8 cellular contexts compared by ENCODE assay signal in the genomic region with DNA sequence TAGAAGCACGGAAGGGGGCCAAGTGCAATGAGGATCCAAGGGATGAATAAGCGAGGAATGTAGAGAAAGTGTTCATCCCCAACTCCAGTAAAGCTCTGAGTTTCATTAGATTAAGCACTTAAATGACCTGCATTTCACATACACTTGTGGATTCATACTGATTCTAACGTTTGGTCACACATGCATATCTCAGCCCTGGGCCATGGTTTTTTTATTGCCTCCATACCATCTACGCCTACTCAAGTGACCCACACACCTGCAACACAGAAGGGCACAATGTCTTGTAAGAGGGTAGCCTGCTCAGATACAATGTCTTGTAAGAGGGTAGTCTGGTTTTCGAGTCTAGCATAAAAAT. TPM values are rescaled to one million over a fixed set of nuclear protein-coding genes. Genes with fewer than 3 reads are reported as not detected.
DNase-seq lines count a peak whose midpoint lies in the region; ATAC-seq, FAIRE-seq and TF ChIP-seq lines count a peak whose summit lies in the region.

No MANE protein-coding gene starts in this region.

- H3K79me2 ChIP-seq in MM.1S (ENCODE audit: low read length) (peaks cover 46% of the 10 kb centered on the region), endothelial cell of umbilical vein (ENCODE audit: control insufficient read depth, insufficient read depth, low read length) (peaks cover 38% of the 10 kb centered on the region)

- H3K4me3 ChIP-seq in MM.1S (ENCODE audit: low read length) (peak overlapping the region; percentile 86), endothelial cell of umbilical vein (replicated peaks in 1 of 3; ENCODE audit: insufficient read depth in 1 of 3, low read depth in 1 of 3, low read length in 3 of 3) (peak overlapping the region; percentile 70 to 95 (median 92)), ovary (peak overlapping the region; percentile 97)

- no peak for TF ChIP-seq CTCF in CD4-positive, alpha-beta T cell (IDR thresholded peaks at IDR 0.05)
- no peak for TF ChIP-seq CTCF in MM.1S (IDR thresholded peaks at IDR 0.05; ENCODE audit: low read length)
- TF ChIP-seq CTCF in endothelial cell of umbilical vein (IDR thresholded peaks at IDR 0.05; ENCODE audit: extremely low read depth in 1 of 2, insufficient read depth in 1 of 2, low read depth in 1 of 2, low read length in 2 of 2), result no peak
- TF ChIP-seq CTCF in ovary (IDR thresholded peaks at IDR 0.05), result no peak

- H2AFZ ChIP-seq in MM.1S (ENCODE audit: low read length), result peak overlapping the region; percentile 76
- peak overlapping the region; percentile 95 for H2AFZ ChIP-seq in endothelial cell of umbilical vein (ENCODE audit: low read depth, low read length)

- POLR2A ChIA-PET in CD4-positive, alpha-beta T cell (lab: Charles Lee), result interaction anchor here (0.9 to 3.5 kb wide), 9 partner anchors 30 to 99 kb away, joined by 4 to 46 read pairs (median 12); partner anchors contain the start of genes MAL, ZNF2 and ZNF514
- POLR2A ChIA-PET in endothelial cell of umbilical vein (lab: Charles Lee), result interaction anchor here (1.3 to 3.0 kb wide), 2 partner anchors 37 to 43 kb away, joined by 5 to 14 read pairs; partner anchors contain the start of genes ZNF2 and ZNF514

- H3K36me3 Mint-ChIP-seq in CD4-positive, alpha-beta T cell (ENCODE audit: low read depth), result peaks cover 28% of the 10 kb centered on the region

- no peaks in the 10 kb centered on the region for H3K27me3 Mint-ChIP-seq in CD4-positive, alpha-beta T cell

- H3K9me3 ChIP-seq in CD4-positive, alpha-beta T cell (ENCODE audit: control insufficient read depth, low read length), result no peaks in the 10 kb centered on the region
- no peaks in the 10 kb centered on the region for H3K9me3 ChIP-seq in MM.1S (replicated peaks; ENCODE audit: insufficient read depth, low read length)
- H3K9me3 ChIP-seq in endothelial cell of umbilical vein (replicated peaks; ENCODE audit: control insufficient read depth, insufficient read depth, low read length), result no peaks in the 10 kb centered on the region
- H3K9me3 ChIP-seq in ovary, result no peaks in the 10 kb centered on the region

- H4K20me1 ChIP-seq in MM.1S (ENCODE audit: insufficient read depth, low read length) (0 out of 2 replicates have a peak, but pooled peaks cover 7% of the 10 kb centered on the region), endothelial cell of umbilical vein (replicated peaks; ENCODE audit: control insufficient read depth, extremely low read depth, insufficient read depth, low read length) (no peaks in the 10 kb centered on the region)

- no peak for FAIRE-seq in endothelial cell of umbilical vein (lab: Jason Lieb, UNC)

- peak overlapping the region; percentile 95 for H3K4me3 Mint-ChIP-seq in CD4-positive, alpha-beta T cell

- no peaks in the 10 kb centered on the region for H3K27me3 ChIP-seq in CD4-positive, alpha-beta T cell (ENCODE audit: control insufficient read depth, insufficient read depth, low read length)
- H3K27me3 ChIP-seq in MM.1S (replicated peaks; ENCODE audit: insufficient read depth, low read length) (no peaks in the 10 kb centered on the region), endothelial cell of umbilical vein (ENCODE audit: control insufficient read depth in 2 of 2, insufficient read depth in 2 of 2, low read length in 2 of 2) (no peaks in the 10 kb centered on the region), ovary (no peaks in the 10 kb centered on the region)

- H3F3A ChIP-seq in MM.1S (ENCODE audit: insufficient read depth, low read length), result no peaks in the 10 kb centered on the region

- H3K27ac Mint-ChIP-seq in CD4-positive, alpha-beta T cell, result peak overlapping the region; percentile 94

- no peaks in the 10 kb centered on the region for H3K9me2 ChIP-seq in MM.1S (replicated peaks; ENCODE audit: insufficient read depth, low read length)

- H3K9ac ChIP-seq in MM.1S (ENCODE audit: low read length), result peak overlapping the region; percentile 95; the same call in 1 of the 2 replicates
- peak overlapping the region; percentile 93 for H3K9ac ChIP-seq in endothelial cell of umbilical vein (replicated peaks; ENCODE audit: extremely low read depth, insufficient read depth, low read length)

- no peaks in the 10 kb centered on the region for H3K36me3 ChIP-seq in MM.1S (replicated peaks; ENCODE audit: insufficient read depth, low read length)
- no peaks in the 10 kb centered on the region for H3K36me3 ChIP-seq in endothelial cell of umbilical vein (ENCODE audit: control insufficient read depth in 2 of 2, extremely low read depth in 1 of 2, insufficient read depth in 2 of 2, low read length in 2 of 2)
- no peaks in the 10 kb centered on the region for H3K36me3 ChIP-seq in ovary

- H3K4me1 ChIP-seq in MM.1S (ENCODE audit: low read length) (peaks cover 14% of the 10 kb centered on the region), endothelial cell of umbilical vein (ENCODE audit: control insufficient read depth, extremely low read depth, insufficient read depth, low read length) (peaks cover 7% of the 10 kb centered on the region), ovary (ENCODE audit: insufficient read depth) (peaks cover 10% of the 10 kb centered on the region)

- H3K4me1 Mint-ChIP-seq in CD4-positive, alpha-beta T cell (ENCODE audit: low read depth), result peaks cover 49% of the 10 kb centered on the region

- TF ChIP-seq EP300 in ovary (IDR thresholded peaks at IDR 0.05), result no peak

- peak overlapping the region; percentile 62 for H3K4me2 ChIP-seq in MM.1S (ENCODE audit: low read depth, low read length)
- peak overlapping the region; percentile 77 for H3K4me2 ChIP-seq in endothelial cell of umbilical vein (ENCODE audit: insufficient read depth, low read length)

- CTCF ChIA-PET in CD4-positive, alpha-beta T cell (lab: Charles Lee), result interaction anchor here (1.0 to 2.7 kb wide), 3 partner anchors 37 to 99 kb away, joined by 5 to 16 read pairs (median 7); partner anchors contain the start of gene ZNF514
- CTCF ChIA-PET in endothelial cell of umbilical vein (lab: Charles Lee), result interaction anchor here (0.8 to 1.8 kb wide), 7 partner anchors 12 to 136 kb away, joined by 3 to 8 read pairs (median 4); partner anchors contain the start of genes ZNF2 and ZNF514

- no peaks in the 10 kb centered on the region for H3K9me1 ChIP-seq in endothelial cell of umbilical vein (replicated peaks; ENCODE audit: control insufficient read depth, extremely low read depth, insufficient read depth, low read length)

- intact Hi-C loops in CD4-positive, alpha-beta T cell (cut with DNase I, micrococcal nuclease), result loop anchor here (1.0 to 5.0 kb wide), 3 partner anchors 35 to 85 kb away; partner anchors contain the start of genes ZNF514 (in 2 of the 2) and ZNF892 (in 1 of the 2)
- intact Hi-C loops in endothelial cell of umbilical vein (cut with micrococcal nuclease), result loop anchor here (10.0 kb wide), 1 partner anchor 83 kb away; the partner anchor contains the start of gene ZNF892
- intact Hi-C loops in ovary (cut with DNase I), result no loop called here

- H3K9me3 Mint-ChIP-seq in CD4-positive, alpha-beta T cell, result no peaks in the 10 kb centered on the region

- no peak for TF ChIP-seq POLR2A in endothelial cell of umbilical vein (IDR thresholded peaks at IDR 0.05; ENCODE audit: low read depth, low read length)
- no peak for TF ChIP-seq POLR2A in ovary (IDR thresholded peaks at IDR 0.05)

- dilution Hi-C loops in endothelial cell of umbilical vein (cut with MboI; ENCODE audit: extremely low pct_ligation_motif_present, low sequenced_read_pairs), result no loop called here

- DNase-seq in CD4-positive, alpha-beta T cell, result no peak
- DNase-seq in MM.1S (no peak), endothelial cell of umbilical vein (ENCODE audit: low read depth, low spot score) (no peak), ovary (no peak), HT-29 (ENCODE audit: low spot score) (no peak), OCI-M1 (lab: John Stamatoyannopoulos, UW) (no peak), SW 1271 (lab: John Stamatoyannopoulos, UW) (no peak)

- no peak for ATAC-seq in CD4-positive, alpha-beta T cell (ENCODE audit: poor library complexity)
- ATAC-seq in GM21576 (IDR thresholded peaks at IDR 0.05; ENCODE audit: unreplicated experiment), result peak; percentile 3

- 18 to 23% (median 20%) methylated on average over 5 of the region's 5 CpGs for WGBS in ovary, 3 donors

- peak overlapping the region; percentile 74 for H3K27ac ChIP-seq in CD4-positive, alpha-beta T cell (ENCODE audit: low read depth, low read length)
- no peak overlapping the region for H3K27ac ChIP-seq in MM.1S (ENCODE audit: low read length)
- H3K27ac ChIP-seq in endothelial cell of umbilical vein (ENCODE audit: insufficient read depth, low read depth, low read length), result no peak overlapping the region
- H3K27ac ChIP-seq in ovary, result peak overlapping the region in 1 of 2 donors; percentile 86

- no TSS peak for BruUV-seq in endothelial cell of umbilical vein (replicated peaks; lab: Mats Ljungman, UMichigan)

RNA-seq across cellular contexts. Expression of gene MRPS5, which starts 0.6 kb away (rescaled TPM):
- 10 to 100 TPM; 15.3 to 16.3 TPM for total RNA-seq in CD4-positive, alpha-beta T cell
- total RNA-seq in endothelial cell of umbilical vein, result 59.7 and 62.8 TPM in 2 replicates
- 45.7 and 50.5 TPM in 2 replicates for polyA plus RNA-seq in endothelial cell of umbilical vein
- polyA plus RNA-seq in endothelial cell of umbilical vein (2011; cell fraction: cytosol; rRNA removed), result 43.5 and 45.9 TPM in 2 replicates
- 92.5 and 128 TPM in 2 replicates for polyA plus RNA-seq in endothelial cell of umbilical vein (2011; cell fraction: nucleus; rRNA removed)
- 62.3 and 65.0 TPM in 2 replicates for polyA plus RNA-seq in endothelial cell of umbilical vein (2012)
- polyA minus RNA-seq in endothelial cell of umbilical vein, result 43.2 and 52.7 TPM in 2 replicates
- 34.9 TPM for polyA minus RNA-seq in endothelial cell of umbilical vein (2011; cell fraction: cytosol; rRNA and poly(A)+ RNA removed)
- 33.6 and 39.9 TPM in 2 replicates for polyA minus RNA-seq in endothelial cell of umbilical vein (2011; cell fraction: nucleus; rRNA and poly(A)+ RNA removed)
- total RNA-seq in ovary, result 10 to 100 TPM; 32.4 to 45.4 (median 39.7) TPM
- polyA plus RNA-seq in ovary, result 10 to 100 TPM; 36.2 to 62.9 TPM
- total RNA-seq in HT-29 (2014; rRNA removed; shearing (Covaris generic)), result 103 and 109 TPM in 2 replicates

RNA-seq across cellular contexts. Expression of gene ZNF514, which starts 37.5 kb away (rescaled TPM):
- total RNA-seq in CD4-positive, alpha-beta T cell, result 1 to 10 TPM; 4.7 to 6.3 TPM
- total RNA-seq in endothelial cell of umbilical vein, result 9.7 and 11.6 TPM in 2 replicates
- 2.9 and 3.9 TPM in 2 replicates for polyA plus RNA-seq in endothelial cell of umbilical vein
- 3.5 and 3.7 TPM in 2 replicates for polyA plus RNA-seq in endothelial cell of umbilical vein (2011; cell fraction: cytosol; rRNA removed)
- polyA plus RNA-seq in endothelial cell of umbilical vein (2011; cell fraction: nucleus; rRNA removed), result 27.5 and 31.0 TPM in 2 replicates
- polyA plus RNA-seq in endothelial cell of umbilical vein (2012), result 7.2 and 8.1 TPM in 2 replicates
- polyA minus RNA-seq in endothelial cell of umbilical vein, result 6.1 and 7.9 TPM in 2 replicates
- 1.7 TPM for polyA minus RNA-seq in endothelial cell of umbilical vein (2011; cell fraction: cytosol; rRNA and poly(A)+ RNA removed)
- 11.7 TPM in 2 replicates for polyA minus RNA-seq in endothelial cell of umbilical vein (2011; cell fraction: nucleus; rRNA and poly(A)+ RNA removed)
- total RNA-seq in ovary, result 10 to 100 TPM; 16.5 to 30.8 (median 24.4) TPM
- 10 to 100 TPM; 10.3 to 16.9 TPM for polyA plus RNA-seq in ovary
- total RNA-seq in HT-29 (2014; rRNA removed; shearing (Covaris generic)), result 5.4 and 5.6 TPM in 2 replicates

RNA-seq across cellular contexts. Expression of gene ZNF2, which starts 43.4 kb away (rescaled TPM):
- under 1 TPM in 1 of 2 experiments, not detected in 1; 0.53 TPM for total RNA-seq in CD4-positive, alpha-beta T cell
- 4.2 and 4.4 TPM in 2 replicates for total RNA-seq in endothelial cell of umbilical vein
- polyA plus RNA-seq in endothelial cell of umbilical vein, result 2.1 and 2.2 TPM in 2 replicates
- polyA plus RNA-seq in endothelial cell of umbilical vein (2011; cell fraction: cytosol; rRNA removed), result 2.0 and 2.2 TPM in 2 replicates
- 1.9 and 2.2 TPM in 2 replicates for polyA plus RNA-seq in endothelial cell of umbilical vein (2011; cell fraction: nucleus; rRNA removed)
- polyA plus RNA-seq in endothelial cell of umbilical vein (2012), result 2.7 and 3.5 TPM in 2 replicates
- polyA minus RNA-seq in endothelial cell of umbilical vein, result 5.9 and 7.7 TPM in 2 replicates
- 3.4 TPM for polyA minus RNA-seq in endothelial cell of umbilical vein (2011; cell fraction: cytosol; rRNA and poly(A)+ RNA removed)
- polyA minus RNA-seq in endothelial cell of umbilical vein (2011; cell fraction: nucleus; rRNA and poly(A)+ RNA removed), result 1.7 TPM in 2 replicates
- 1 to 10 TPM; 3.6 to 6.9 (median 4.6) TPM for total RNA-seq in ovary
- 1 to 10 TPM; 3.1 to 7.9 TPM for polyA plus RNA-seq in ovary
- 0.69 and 0.70 TPM in 2 replicates for total RNA-seq in HT-29 (2014; rRNA removed; shearing (Covaris generic))

Comparison
In these comparisons a context has a peak if more than half of its experiments do, and no peak if none do; other contexts are left out.
1. intact Hi-C loops: an anchor here in CD4-positive, alpha-beta T cell (1.0 to 5.0 kb wide) and endothelial cell of umbilical vein (10.0 kb wide); none called in ovary.